In genomic region chr17:6654816-6655731, GRCh38 we compare ENCODE assay signal across 9 cellular contexts. TPM values are rescaled to one million over a fixed set of nuclear protein-coding genes. Genes with fewer than 3 reads are reported as not detected.
DNase-seq lines count a peak whose midpoint lies in the region; ATAC-seq lines count a peak whose summit lies in the region.
"Had no signal": no experiment of that assay in that cellular context is flagged by ENCODE, and none has a peak within 500 bp of the region (broad histone marks: within the 10 kb centered on the region; RNA-seq: fewer than 3 reads in every experiment).

No MANE protein-coding gene starts in this region.

- no peak overlapping the region for H2AFZ ChIP-seq in GM23248
- H2AFZ ChIP-seq in neuron (ENCODE audit: low read depth, low read length): peak overlapping the region; percentile 8

- H3K4me1 ChIP-seq in GM23248 (ENCODE audit: insufficient read depth) (peaks cover 18% of the 10 kb centered on the region; the same call in 1 of the 2 replicates), endocrine pancreas (ENCODE audit: control insufficient read depth, insufficient read depth, low read length) (peaks cover 11% of the 10 kb centered on the region), neuron (ENCODE audit: insufficient read depth, low read length) (peaks cover 28% of the 10 kb centered on the region)

- ATAC-seq in GM19351 (IDR thresholded peaks at IDR 0.05; ENCODE audit: unreplicated experiment): no peak
- no peak for ATAC-seq in GM19463 (IDR thresholded peaks at IDR 0.05; ENCODE audit: unreplicated experiment)
- no peak for ATAC-seq in GM18498 (IDR thresholded peaks at IDR 0.05; ENCODE audit: unreplicated experiment)

- 24 to 26% methylated on average over 47 of the region's 47 CpGs for WGBS in GM23248 (ENCODE audit: low coverage in 1 of 2, low lambda C conversion rate in 2 of 2, missing lambda C conversion rate in 2 of 2), 2 experiments

- DNase-seq in GM23248: no peak
- DNase-seq in NCI-H345 treated with DMSO at 0.1 percent for 48 hours (lab: John Stamatoyannopoulos, UW; ENCODE audit: unreplicated experiment): peak; percentile 16
- DNase-seq in NCI-H187 (lab: John Stamatoyannopoulos, UW): no peak

- no peak overlapping the region for H3K27ac ChIP-seq in GM23248
- H3K27ac ChIP-seq: SJSA1 had no signal

- peaks cover 3% of the 10 kb centered on the region; the same call in 1 of the 2 replicates for H4K20me1 ChIP-seq in GM23248 (ENCODE audit: insufficient read depth)

- no peaks in the 10 kb centered on the region for H3K9me2 ChIP-seq in GM23248 (ENCODE audit: insufficient read depth)

- peaks cover 21% of the 10 kb centered on the region for H3F3A ChIP-seq in GM23248 (ENCODE audit: insufficient read depth)

- in situ Hi-C loops in GM23248 (cut with MboI): no loop called here

- peaks cover 7% of the 10 kb centered on the region for H3K79me2 ChIP-seq in GM23248 (ENCODE audit: insufficient read depth)

- peak overlapping the region; percentile 20 for H3K4me2 ChIP-seq in GM23248 (ENCODE audit: unreplicated experiment)

- H3K9me3 ChIP-seq in GM23248 (ENCODE audit: low read depth) (no peaks in the 10 kb centered on the region), endocrine pancreas (ENCODE audit: control insufficient read depth, low read length) (no peaks in the 10 kb centered on the region), neuron (ENCODE audit: low read length) (peaks cover 2% of the 10 kb centered on the region)

- no peak overlapping the region for H3K9ac ChIP-seq in GM23248
- no peak overlapping the region for H3K9ac ChIP-seq in endocrine pancreas (ENCODE audit: control insufficient read depth, insufficient read depth, low read length)

- peaks cover 20% of the 10 kb centered on the region for H3K27me3 ChIP-seq in GM23248 (replicated peaks; ENCODE audit: insufficient read depth)
- no peaks in the 10 kb centered on the region for H3K27me3 ChIP-seq in endocrine pancreas (ENCODE audit: control insufficient read depth, insufficient read depth, low read length)
- H3K27me3 ChIP-seq in neuron (ENCODE audit: insufficient read depth, low read length): peaks cover 30% of the 10 kb centered on the region
- H3K27me3 ChIP-seq: SJSA1 had no signal

- H3K36me3 ChIP-seq in GM23248 (ENCODE audit: low read depth) (no peaks in the 10 kb centered on the region), endocrine pancreas (ENCODE audit: control insufficient read depth, insufficient read depth, low read length) (peaks cover 3% of the 10 kb centered on the region), neuron (ENCODE audit: insufficient read depth, low read length) (no peaks in the 10 kb centered on the region)
- H3K36me3 ChIP-seq: SJSA1 had no signal

- H3K4me3 ChIP-seq in GM23248 (no peak overlapping the region), endocrine pancreas (ENCODE audit: control insufficient read depth, insufficient read depth, low read length) (peak overlapping the region; percentile 46), neuron (ENCODE audit: low read length) (peak overlapping the region; percentile 33)
- H3K4me3 ChIP-seq: SJSA1 had no signal

RNA-seq across cellular contexts. Expression of gene C17orf100, which starts 3.5 kb away (rescaled TPM):
- 0.63 and 0.86 TPM in 2 replicates for total RNA-seq in GM23248 (2014; rRNA removed; shearing (Covaris generic))
- 5.2 and 5.5 TPM in 2 replicates for polyA plus RNA-seq in GM23248 (2016; fragmentation: Nextera tagmentation; extraction: Ambion mirVana)

RNA-seq across cellular contexts. Expression of gene MED31, which starts 3.7 kb away (rescaled TPM):
- 4.8 and 8.9 TPM in 2 replicates for total RNA-seq in GM23248 (2014; rRNA removed; shearing (Covaris generic))
- polyA plus RNA-seq in GM23248 (2016; fragmentation: Nextera tagmentation; extraction: Ambion mirVana): 64.9 and 70.0 TPM in 2 replicates

RNA-seq across cellular contexts. Expression of gene TXNDC17, which starts 14.2 kb away (rescaled TPM):
- total RNA-seq in GM23248 (2014; rRNA removed; shearing (Covaris generic)): 112 and 152 TPM in 2 replicates
- polyA plus RNA-seq in GM23248 (2016; fragmentation: Nextera tagmentation; extraction: Ambion mirVana): 630 and 673 TPM in 2 replicates

RNA-seq across cellular contexts. Expression of gene KIAA0753, which starts 14.6 kb away (rescaled TPM):
- 14.2 and 20.5 TPM in 2 replicates for total RNA-seq in GM23248 (2014; rRNA removed; shearing (Covaris generic))
- 5.8 and 6.9 TPM in 2 replicates for polyA plus RNA-seq in GM23248 (2016; fragmentation: Nextera tagmentation; extraction: Ambion mirVana)

RNA-seq across cellular contexts. Expression of gene SLC13A5, which starts 58.1 kb away (rescaled TPM):
- total RNA-seq in GM23248 (2014; rRNA removed; shearing (Covaris generic)): 0.76 TPM in 1 of 2 replicates, not detected in the other
- not detected in 2 replicates for polyA plus RNA-seq in GM23248 (2016; fragmentation: Nextera tagmentation; extraction: Ambion mirVana)
- total RNA-seq: SJSA1 had no signal
